Comparison of ENCODE assay signal across 23 cellular contexts in the genomic region with DNA sequence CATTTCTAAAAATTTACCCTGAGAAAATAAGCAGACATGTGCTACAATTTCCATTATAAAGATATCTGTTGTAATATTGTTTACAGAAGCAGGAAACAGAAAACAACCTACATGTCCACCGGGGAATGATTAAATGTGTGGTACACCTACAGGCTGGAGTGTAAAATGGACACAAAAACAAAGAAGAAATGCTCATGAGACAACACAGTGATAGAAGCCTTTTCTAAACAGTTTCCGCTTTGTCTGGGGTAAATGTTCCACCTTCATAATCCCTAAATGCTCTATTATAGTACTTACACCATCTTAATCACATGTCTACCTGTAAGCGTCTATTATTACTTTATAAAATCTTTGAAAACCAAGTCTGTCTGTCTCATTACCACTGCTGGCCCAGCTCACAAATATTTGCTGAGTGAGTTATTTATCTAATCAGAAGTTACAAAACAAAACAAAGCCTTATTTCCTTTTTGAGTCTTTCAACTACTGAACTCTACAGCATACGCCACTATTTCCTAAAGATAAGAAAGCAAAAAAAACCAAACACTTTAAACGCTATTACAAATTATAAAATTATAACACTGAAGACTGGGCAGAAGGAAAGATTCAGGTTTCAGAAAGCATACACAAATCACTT.
DNase-seq lines count a peak whose midpoint lies in the region; ATAC-seq, FAIRE-seq and TF ChIP-seq lines count a peak whose summit lies in the region.
"Had no signal": no experiment of that assay in that cellular context is flagged by ENCODE, and none has a peak within 500 bp of the region (broad histone marks: within the 10 kb centered on the region; RNA-seq: fewer than 3 reads in every experiment).

No MANE protein-coding gene starts in this region.

- dilution Hi-C loops in IMR-90 (cut with HindIII; ENCODE audit: low sequenced_read_pairs, unreplicated experiment): no loop called here

- TF ChIP-seq RAD21 in IMR-90 (IDR thresholded peaks at IDR 0.05; ENCODE audit: low read length): no peak

- FAIRE-seq in pancreas (lab: Jason Lieb, UNC): no peak

- no peak overlapping the region for H2BK120ac ChIP-seq in IMR-90 (ENCODE audit: low read depth, low read length)

- H3K4me2 ChIP-seq in IMR-90 (ENCODE audit: low read depth, low read length): no peak overlapping the region
- H3K4me2 ChIP-seq: SK-N-SH had no signal

- BruUV-seq in IMR-90 (replicated peaks; lab: Mats Ljungman, UMichigan): no TSS peak

- no peak overlapping the region for H2AK5ac ChIP-seq in IMR-90 (ENCODE audit: low read depth, low read length)

- POLR2A ChIA-PET in IMR-90 (lab: Charles Lee; ENCODE audit: unreplicated experiment): no interaction called here

- no peak overlapping the region for H3K4ac ChIP-seq in IMR-90 (ENCODE audit: low read depth, low read length)

- TF ChIP-seq CTCF in IMR-90 (conservative IDR thresholded peaks at IDR 0.05; ENCODE audit: low read depth, low read length): no peak
- no peak for TF ChIP-seq CTCF in pancreas (IDR thresholded peaks at IDR 0.05)

- no peaks in the 10 kb centered on the region for H3K79me1 ChIP-seq in IMR-90 (ENCODE audit: low read depth in 1 of 2, low read length in 2 of 2)

- H4K5ac ChIP-seq in IMR-90 (ENCODE audit: low read depth, low read length): no peak overlapping the region

- no peak overlapping the region for H3K4me3 ChIP-seq in IMR-90 (ENCODE audit: insufficient read depth, low read depth, low read length)
- H3K4me3 ChIP-seq in pancreas: no peak overlapping the region

- no peaks in the 10 kb centered on the region for H3K9me1 ChIP-seq in IMR-90 (ENCODE audit: insufficient read depth, low read length)

- no peak for DNase-seq in IMR-90
- peak; percentile 45 for DNase-seq in dermis blood vessel endothelial cell
- no peak for DNase-seq in left lobe of liver (ENCODE audit: low spot score)
- DNase-seq in pancreas: no peak
- DNase-seq in GM03348 (ENCODE audit: low spot score): no peak
- no peak for DNase-seq in activated naive CD4-positive, alpha-beta T cell treated with Interleukin-2 at 50 U/mL for 16 hours
- DNase-seq: DMS53, EL, GF-D8, H7, HFFc6, KG1, NCI-H1092, NCI-H1436, NCI-H187 treated with DMSO at 0.1 percent for 48 hours, NCI-H345, NCI-H524, NCI-H774, SIG-M5, SK-N-SH had no signal

- no peak overlapping the region for H2BK15ac ChIP-seq in IMR-90 (ENCODE audit: low read depth, low read length)

- H4K20me1 ChIP-seq in IMR-90 (ENCODE audit: insufficient read depth, low read length): no peaks in the 10 kb centered on the region

- no peak overlapping the region for H3K56ac ChIP-seq in IMR-90 (ENCODE audit: extremely low read depth, insufficient read depth, low read length)

- H3K4me1 ChIP-seq in IMR-90 (ENCODE audit: control insufficient read depth, insufficient read depth, low read length) (no peaks in the 10 kb centered on the region), pancreas (peaks cover 0 to 11% (median 4%) of the 10 kb centered on the region in 3 donors)

- H4K91ac ChIP-seq in IMR-90 (ENCODE audit: insufficient read depth, low read depth, low read length): no peak overlapping the region

- H3K36me3 ChIP-seq in IMR-90 (ENCODE audit: control insufficient read depth, insufficient read depth, low read length) (no peaks in the 10 kb centered on the region), pancreas (peaks cover 0 to 8% (median 0%) of the 10 kb centered on the region in 3 donors)

- H3K9ac ChIP-seq in IMR-90 (ENCODE audit: low read depth, low read length): no peak overlapping the region
- H3K9ac ChIP-seq: SK-N-SH had no signal

- no peak for TF ChIP-seq POLR2A in IMR-90 (IDR thresholded peaks at IDR 0.05; ENCODE audit: low read depth, low read length)

- H2BK20ac ChIP-seq in IMR-90 (ENCODE audit: low read depth, low read length): no peak overlapping the region

- H3K18ac ChIP-seq in IMR-90 (ENCODE audit: low read depth, low read length): no peak overlapping the region

- H4K8ac ChIP-seq in IMR-90 (ENCODE audit: low read depth in 2 of 2, low read length in 2 of 2): no peak overlapping the region

- H3K27me3 ChIP-seq in IMR-90 (ENCODE audit: control insufficient read depth, insufficient read depth, low read length): no peaks in the 10 kb centered on the region
- no peaks in the 10 kb centered on the region for H3K27me3 ChIP-seq in pancreas

- intact Hi-C loops in IMR-90 (cut with micrococcal nuclease): no loop called here
- intact Hi-C loops in pancreas (cut with DNase I): no loop called here

- ATAC-seq in IMR-90 (ENCODE audit: low read depth): no peak
- peak; percentile 81 for ATAC-seq in left lobe of liver
- peak; percentile 62 to 83 (median 70) for ATAC-seq in pancreas
- no peak for ATAC-seq in GM18861 (IDR thresholded peaks at IDR 0.05; ENCODE audit: unreplicated experiment)
- no peak for ATAC-seq in GM18498 (IDR thresholded peaks at IDR 0.05; ENCODE audit: unreplicated experiment)
- ATAC-seq: Panc1 had no signal

- H3K9me3 ChIP-seq in IMR-90 (ENCODE audit: control insufficient read depth, insufficient read depth, low read length): no peaks in the 10 kb centered on the region
- no peaks in the 10 kb centered on the region for H3K9me3 ChIP-seq in pancreas
- H3K9me3 ChIP-seq: SK-N-SH had no signal

- no CpG with 5 or more reads among the region's 5 CpGs for WGBS in IMR-90 (ENCODE audit: extremely low coverage in 2 of 2, insufficient read length in 1 of 2), 2 experiments
- WGBS in pancreas, 2 donors: 36% methylated on average over 5 of the region's 5 CpGs

- CTCF ChIA-PET in IMR-90 (lab: Yijun Ruan, JAX): no interaction called here

- no peak overlapping the region for H2AK9ac ChIP-seq in IMR-90 (replicated peaks; ENCODE audit: low read depth, low read length, poor library complexity)

- no peak overlapping the region for H3K14ac ChIP-seq in IMR-90 (replicated peaks; ENCODE audit: low read depth, low read length)

- H3K23ac ChIP-seq in IMR-90 (ENCODE audit: low read depth, low read length): no peak overlapping the region

- no peak overlapping the region for H2AFZ ChIP-seq in IMR-90 (replicated peaks; ENCODE audit: low read length, poor library complexity)

- H3K27ac ChIP-seq in IMR-90 (ENCODE audit: insufficient read depth, low read length): no peak overlapping the region
- no peak overlapping the region for H3K27ac ChIP-seq in pancreas

- in situ Hi-C loops in IMR-90 (cut with MboI; ENCODE audit: low sequenced_read_pairs): no loop called here

- no peak overlapping the region for H2BK5ac ChIP-seq in IMR-90 (ENCODE audit: low read depth, low read length, poor library complexity, severe bottlenecking)

TF ChIP-seq in IMR-90, 13 proteins besides CTCF, POLR2A, EP300 and RAD21:
- TF ChIP-seq MAFK (IDR thresholded peaks at IDR 0.05; ENCODE audit: low read depth, low read length) (0 out of 2 replicates have a peak, but pooled peaks have one; percentile 8), MXI1 (IDR thresholded peaks at IDR 0.05; ENCODE audit: borderline replicate concordance, low read depth, low read length) (no peak), CEBPB (IDR thresholded peaks at IDR 0.05; ENCODE audit: low read depth, low read length) (no peak)

Comparison
In these comparisons a context has a peak if more than half of its experiments do, and no peak if none do; other contexts are left out.
1. ATAC-seq: peak in left lobe of liver (single experiment) and pancreas (4 of 4); none in IMR-90 (single experiment), GM18861 (single experiment) and GM18498 (single experiment).